Comparison of ENCODE assay signal across 1 cellular context in genomic region chr17:48074322-48075054, GRCh38.
TF ChIP-seq lines count a peak whose summit lies in the region.

No MANE protein-coding gene starts in this region.

TF ChIP-seq in SK-N-SH, 30 proteins besides CTCF, POLR2A, EP300 and RAD21 (continued from another document):
- TF ChIP-seq MXI1 (IDR thresholded peaks at IDR 0.05; ENCODE audit: low read depth, low read length): no peak
- TF ChIP-seq SIN3A (IDR thresholded peaks at IDR 0.05; ENCODE audit: borderline replicate concordance, low read depth, low read length): peak; percentile 65; the same call in 1 of the 2 replicates
- TF ChIP-seq, protein P1, sequence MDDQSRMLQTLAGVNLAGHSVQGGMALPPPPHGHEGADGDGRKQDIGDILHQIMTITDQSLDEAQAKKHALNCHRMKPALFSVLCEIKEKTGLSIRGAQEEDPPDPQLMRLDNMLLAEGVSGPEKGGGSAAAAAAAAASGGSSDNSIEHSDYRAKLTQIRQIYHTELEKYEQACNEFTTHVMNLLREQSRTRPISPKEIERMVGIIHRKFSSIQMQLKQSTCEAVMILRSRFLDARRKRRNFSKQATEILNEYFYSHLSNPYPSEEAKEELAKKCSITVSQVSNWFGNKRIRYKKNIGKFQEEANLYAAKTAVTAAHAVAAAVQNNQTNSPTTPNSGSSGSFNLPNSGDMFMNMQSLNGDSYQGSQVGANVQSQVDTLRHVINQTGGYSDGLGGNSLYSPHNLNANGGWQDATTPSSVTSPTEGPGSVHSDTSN (IDR thresholded peaks at IDR 0.05): no peak
- no peak for TF ChIP-seq EZH2phosphoT487 (IDR thresholded peaks at IDR 0.05; ENCODE audit: borderline replicate concordance, low read depth)
- TF ChIP-seq SMC3 (IDR thresholded peaks at IDR 0.05; ENCODE audit: low read depth, low read length): peak; percentile 93
- TF ChIP-seq NRF1 (IDR thresholded peaks at IDR 0.05; ENCODE audit: low read depth, low read length): no peak
- TF ChIP-seq, protein P2, sequence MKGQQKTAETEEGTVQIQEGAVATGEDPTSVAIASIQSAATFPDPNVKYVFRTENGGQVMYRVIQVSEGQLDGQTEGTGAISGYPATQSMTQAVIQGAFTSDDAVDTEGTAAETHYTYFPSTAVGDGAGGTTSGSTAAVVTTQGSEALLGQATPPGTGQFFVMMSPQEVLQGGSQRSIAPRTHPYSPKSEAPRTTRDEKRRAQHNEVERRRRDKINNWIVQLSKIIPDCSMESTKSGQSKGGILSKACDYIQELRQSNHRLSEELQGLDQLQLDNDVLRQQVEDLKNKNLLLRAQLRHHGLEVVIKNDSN (IDR thresholded peaks at IDR 0.05; ENCODE audit: borderline replicate concordance, low read depth): no peak
- no peak for TF ChIP-seq TEAD4 (IDR thresholded peaks at IDR 0.05; ENCODE audit: borderline replicate concordance, insufficient read depth)
- no peak for TF ChIP-seq GATA2 (CRISPR knock-in tag; IDR thresholded peaks at IDR 0.05)
- TF ChIP-seq RFX5 (IDR thresholded peaks at IDR 0.05; ENCODE audit: low read length): no peak
- no peak for TF ChIP-seq TAF1 (IDR thresholded peaks at IDR 0.05; ENCODE audit: borderline replicate concordance, low read depth, low read length)
- no peak for TF ChIP-seq TCF12 (IDR thresholded peaks at IDR 0.05)
- TF ChIP-seq FOXM1 (IDR thresholded peaks at IDR 0.05; ENCODE audit: low read depth): no peak
- TF ChIP-seq NFIC (IDR thresholded peaks at IDR 0.05; ENCODE audit: borderline replicate concordance): peak; percentile 44; the same call in 1 of the 2 replicates
- no peak for TF ChIP-seq USF2 (IDR thresholded peaks at IDR 0.05; ENCODE audit: borderline replicate concordance, low read depth, low read length)
- TF ChIP-seq, protein P3, sequence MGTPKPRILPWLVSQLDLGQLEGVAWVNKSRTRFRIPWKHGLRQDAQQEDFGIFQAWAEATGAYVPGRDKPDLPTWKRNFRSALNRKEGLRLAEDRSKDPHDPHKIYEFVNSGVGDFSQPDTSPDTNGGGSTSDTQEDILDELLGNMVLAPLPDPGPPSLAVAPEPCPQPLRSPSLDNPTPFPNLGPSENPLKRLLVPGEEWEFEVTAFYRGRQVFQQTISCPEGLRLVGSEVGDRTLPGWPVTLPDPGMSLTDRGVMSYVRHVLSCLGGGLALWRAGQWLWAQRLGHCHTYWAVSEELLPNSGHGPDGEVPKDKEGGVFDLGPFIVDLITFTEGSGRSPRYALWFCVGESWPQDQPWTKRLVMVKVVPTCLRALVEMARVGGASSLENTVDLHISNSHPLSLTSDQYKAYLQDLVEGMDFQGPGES (IDR thresholded peaks at IDR 0.05; ENCODE audit: low read depth, low read length): no peak
- TF ChIP-seq YY1 (IDR thresholded peaks at IDR 0.05; ENCODE audit: low read depth): no peak
- no peak for TF ChIP-seq JUND (IDR thresholded peaks at IDR 0.05)
- no peak for TF ChIP-seq FOXJ3 (CRISPR knock-in tag; IDR thresholded peaks at IDR 0.05)
